11 cellular contexts compared by ENCODE assay signal in the genomic region with DNA sequence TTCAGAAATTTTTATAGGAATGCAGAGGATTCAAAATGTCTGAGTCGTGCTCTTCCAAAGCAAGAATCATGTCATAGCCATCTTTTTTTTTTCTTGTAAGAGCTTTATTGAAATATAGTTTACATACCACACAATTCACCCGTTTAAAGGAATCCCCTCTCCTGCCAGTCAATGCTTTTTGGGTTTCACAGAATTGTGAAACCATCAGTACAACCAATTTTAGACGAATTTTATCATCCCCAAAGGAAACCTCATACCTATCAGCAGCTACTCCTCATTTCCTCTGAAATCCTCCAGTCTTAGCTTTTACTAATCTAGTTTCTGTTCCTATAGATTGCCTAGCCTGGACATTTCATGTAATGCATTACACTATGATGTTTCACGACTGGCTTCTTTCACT. TPM values are rescaled to one million over a fixed set of nuclear protein-coding genes. Genes with fewer than 3 reads are reported as not detected.
A peak's percentile ranks its signal among the peaks of the same experiment; 100 is the strongest.
DNase-seq lines count a peak whose midpoint lies in the region; ATAC-seq and TF ChIP-seq lines count a peak whose summit lies in the region.
"Had no signal": no experiment of that assay in that cellular context is flagged by ENCODE, and none has a peak within 500 bp of the region (broad histone marks: within the 10 kb centered on the region; RNA-seq: fewer than 3 reads in every experiment).

No MANE protein-coding gene starts in this region.

- no peak for DNase-seq in activated naive CD4-positive, alpha-beta T cell (lab: John Stamatoyannopoulos, UW)
- no peak for DNase-seq in SK-N-SH
- DNase-seq in activated naive CD8-positive, alpha-beta T cell treated with anti-CD3 and anti-CD28 coated beads, Interleukin-2, amount 50 U/mL, for 24 hours = no peak
- no peak for DNase-seq in stimulated activated CD8-positive, alpha-beta memory T cell treated with anti-CD3 and anti-CD28 coated beads, Interleukin-4, amount 100 ng/mL, for 48 hours
- no peak for DNase-seq in WERI-Rb-1
- DNase-seq: dorsolateral prefrontal cortex had no signal

- no peaks in the 10 kb centered on the region for H3K79me2 ChIP-seq in SK-N-SH (ENCODE audit: insufficient read depth)

- no peaks in the 10 kb centered on the region for H3F3A ChIP-seq in SK-N-SH (replicated peaks; ENCODE audit: insufficient read depth)

- peaks cover 0 to 4% of the 10 kb centered on the region in 2 experiments; a peak in 2 of 4 replicates for H3K4me1 ChIP-seq in SK-N-SH (ENCODE audit: control insufficient read depth in 1 of 2, insufficient read depth in 2 of 2, low read depth in 1 of 2, low read length in 1 of 2)

- H3K27ac Mint-ChIP-seq in activated naive CD4-positive, alpha-beta T cell treated with anti-CD3 and anti-CD28 coated beads, Interleukin-2, amount 50 U/mL, for 24 hours = peak overlapping the region; percentile 95
- peak overlapping the region; percentile 75 for H3K27ac Mint-ChIP-seq in activated naive CD8-positive, alpha-beta T cell treated with anti-CD3 and anti-CD28 coated beads, Interleukin-2, amount 50 U/mL, for 24 hours
- H3K27ac Mint-ChIP-seq in stimulated activated naive CD8-positive, alpha-beta T cell treated with anti-CD3 and anti-CD28 coated beads, Interleukin-15, Interleukin-2, amounts not matched to agents 100 ng/mL and 50 ng/mL, for 24 hours = peak overlapping the region; percentile 83
- H3K27ac Mint-ChIP-seq: GM23338; stimulated activated memory B cell treated with anti-CD40 and anti-IgM and Interleukin-4, amounts not matched to agents 10 μg/mL and 1 μg/mL and 100 μg/mL, for 72 hours had no signal

- TF ChIP-seq EP300 in SK-N-SH (IDR thresholded peaks at IDR 0.05; ENCODE audit: borderline replicate concordance in 1 of 2, low read depth in 1 of 2, low read length in 1 of 2) = no peak

- peak overlapping the region in 1 of 2 experiments; percentile 68; a peak in 3 of 4 replicates for H3K27ac ChIP-seq in SK-N-SH (ENCODE audit: low read depth in 2 of 2, low read length in 1 of 2)
- no peak overlapping the region for H3K27ac ChIP-seq in WERI-Rb-1
- H3K27ac ChIP-seq: dorsolateral prefrontal cortex had no signal

- WGBS in SK-N-SH (ENCODE audit: low lambda C conversion rate) = 30% methylated on average over 4 of the region's 4 CpGs

- H3K27me3 Mint-ChIP-seq in activated naive CD4-positive, alpha-beta T cell treated with anti-CD3 and anti-CD28 coated beads, Interleukin-2, amount 50 U/mL, for 24 hours = no peaks in the 10 kb centered on the region
- no peaks in the 10 kb centered on the region for H3K27me3 Mint-ChIP-seq in activated naive CD8-positive, alpha-beta T cell treated with anti-CD3 and anti-CD28 coated beads, Interleukin-2, amount 50 U/mL, for 24 hours
- no peaks in the 10 kb centered on the region for H3K27me3 Mint-ChIP-seq in stimulated activated naive CD8-positive, alpha-beta T cell treated with anti-CD3 and anti-CD28 coated beads, Interleukin-15, Interleukin-2, amounts not matched to agents 100 ng/mL and 50 ng/mL, for 24 hours

- no peaks in the 10 kb centered on the region for H3K36me3 Mint-ChIP-seq in activated naive CD4-positive, alpha-beta T cell treated with anti-CD3 and anti-CD28 coated beads, Interleukin-2, amount 50 U/mL, for 24 hours
- no peaks in the 10 kb centered on the region for H3K36me3 Mint-ChIP-seq in activated naive CD8-positive, alpha-beta T cell treated with anti-CD3 and anti-CD28 coated beads, Interleukin-2, amount 50 U/mL, for 24 hours (ENCODE audit: low read depth)
- H3K36me3 Mint-ChIP-seq in stimulated activated naive CD8-positive, alpha-beta T cell treated with anti-CD3 and anti-CD28 coated beads, Interleukin-15, Interleukin-2, amounts not matched to agents 100 ng/mL and 50 ng/mL, for 24 hours (ENCODE audit: low read depth) = no peaks in the 10 kb centered on the region
- H3K36me3 Mint-ChIP-seq: stimulated activated memory B cell treated with anti-CD40 and anti-IgM and Interleukin-4, amounts not matched to agents 10 μg/mL and 1 μg/mL and 100 μg/mL, for 72 hours had no signal

- CTCF ChIA-PET in SK-N-SH (lab: Yijun Ruan, JAX) = interaction anchor here (1.4 kb wide), 1 partner anchor 57 kb away, joined by 3 read pairs; no protein-coding TSS in a partner anchor

- H3K27me3 ChIP-seq in SK-N-SH (ENCODE audit: insufficient read depth) = no peaks in the 10 kb centered on the region
- H3K27me3 ChIP-seq in WERI-Rb-1 (ENCODE audit: insufficient read depth, low read depth, severe bottlenecking) = no peaks in the 10 kb centered on the region
- H3K27me3 ChIP-seq: dorsolateral prefrontal cortex had no signal

- no peak overlapping the region for H3K9ac ChIP-seq in SK-N-SH

- no peak overlapping the region for H3K4me2 ChIP-seq in SK-N-SH
- H3K4me2 ChIP-seq: GM23338 had no signal

- no peaks in the 10 kb centered on the region for H4K20me1 ChIP-seq in SK-N-SH (ENCODE audit: insufficient read depth)

- peak; percentile 16 for ATAC-seq in activated naive CD8-positive, alpha-beta T cell treated with anti-CD3 and anti-CD28 coated beads, Interleukin-2, amount 50 U/mL, for 24 hours
- no peak for ATAC-seq in HG03520 (IDR thresholded peaks at IDR 0.05; ENCODE audit: unreplicated experiment)
- ATAC-seq: GM23338; stimulated activated memory B cell treated with anti-CD40 and anti-IgM and Interleukin-4, amounts not matched to agents 10 μg/mL and 1 μg/mL and 100 μg/mL, for 72 hours had no signal

- H3K36me3 ChIP-seq in SK-N-SH (replicated peaks in 1 of 2; ENCODE audit: control insufficient read depth in 1 of 2, insufficient read depth in 2 of 2, low read length in 1 of 2) = no peaks in the 10 kb centered on the region
- no peaks in the 10 kb centered on the region for H3K36me3 ChIP-seq in WERI-Rb-1

- no peaks in the 10 kb centered on the region for H3K9me2 ChIP-seq in SK-N-SH

- H3K4me3 Mint-ChIP-seq in activated naive CD4-positive, alpha-beta T cell treated with anti-CD3 and anti-CD28 coated beads, Interleukin-2, amount 50 U/mL, for 24 hours = peak overlapping the region; percentile 45
- H3K4me3 Mint-ChIP-seq in activated naive CD8-positive, alpha-beta T cell treated with anti-CD3 and anti-CD28 coated beads, Interleukin-2, amount 50 U/mL, for 24 hours = peak overlapping the region; percentile 41
- H3K4me3 Mint-ChIP-seq in stimulated activated naive CD8-positive, alpha-beta T cell treated with anti-CD3 and anti-CD28 coated beads, Interleukin-15, Interleukin-2, amounts not matched to agents 100 ng/mL and 50 ng/mL, for 24 hours = peak overlapping the region; percentile 36
- H3K4me3 Mint-ChIP-seq: GM23338; stimulated activated memory B cell treated with anti-CD40 and anti-IgM and Interleukin-4, amounts not matched to agents 10 μg/mL and 1 μg/mL and 100 μg/mL, for 72 hours had no signal

- H3K9me3 ChIP-seq in SK-N-SH = no peaks in the 10 kb centered on the region
- H3K9me3 ChIP-seq in WERI-Rb-1 (ENCODE audit: severe bottlenecking) = peaks cover under 1% of the 10 kb centered on the region

- peak overlapping the region; percentile 15 for H2AFZ ChIP-seq in SK-N-SH (ENCODE audit: low read depth)
- H2AFZ ChIP-seq: GM23338 had no signal

- H3K4me3 ChIP-seq in SK-N-SH (ENCODE audit: low read depth in 2 of 2, low read length in 1 of 2) (no peak overlapping the region), WERI-Rb-1 (ENCODE audit: low read depth, low read length) (no peak overlapping the region)
- H3K4me3 ChIP-seq: dorsolateral prefrontal cortex, GM23338 had no signal

- H3K9me3 Mint-ChIP-seq in activated naive CD4-positive, alpha-beta T cell treated with anti-CD3 and anti-CD28 coated beads, Interleukin-2, amount 50 U/mL, for 24 hours = no peaks in the 10 kb centered on the region
- peaks cover 3% of the 10 kb centered on the region for H3K9me3 Mint-ChIP-seq in activated naive CD8-positive, alpha-beta T cell treated with anti-CD3 and anti-CD28 coated beads, Interleukin-2, amount 50 U/mL, for 24 hours
- H3K9me3 Mint-ChIP-seq in stimulated activated naive CD8-positive, alpha-beta T cell treated with anti-CD3 and anti-CD28 coated beads, Interleukin-15, Interleukin-2, amounts not matched to agents 100 ng/mL and 50 ng/mL, for 24 hours = no peaks in the 10 kb centered on the region
- H3K9me3 Mint-ChIP-seq: stimulated activated memory B cell treated with anti-CD40 and anti-IgM and Interleukin-4, amounts not matched to agents 10 μg/mL and 1 μg/mL and 100 μg/mL, for 72 hours had no signal

- H3K4me1 Mint-ChIP-seq in activated naive CD4-positive, alpha-beta T cell treated with anti-CD3 and anti-CD28 coated beads, Interleukin-2, amount 50 U/mL, for 24 hours = peaks cover 54% of the 10 kb centered on the region
- peaks cover 56% of the 10 kb centered on the region for H3K4me1 Mint-ChIP-seq in activated naive CD8-positive, alpha-beta T cell treated with anti-CD3 and anti-CD28 coated beads, Interleukin-2, amount 50 U/mL, for 24 hours
- H3K4me1 Mint-ChIP-seq in stimulated activated naive CD8-positive, alpha-beta T cell treated with anti-CD3 and anti-CD28 coated beads, Interleukin-15, Interleukin-2, amounts not matched to agents 100 ng/mL and 50 ng/mL, for 24 hours (ENCODE audit: low read depth) = peaks cover 57% of the 10 kb centered on the region

- no peak for TF ChIP-seq RAD21 in SK-N-SH (IDR thresholded peaks at IDR 0.05; ENCODE audit: low read length)

- TF ChIP-seq CTCF in SK-N-SH (IDR thresholded peaks at IDR 0.05) (no peak), WERI-Rb-1 (IDR thresholded peaks at IDR 0.05; ENCODE audit: low read depth, low read length) (no peak)

- POLR2A ChIA-PET in SK-N-SH (lab: Yijun Ruan, JAX) = no interaction called here

TF ChIP-seq in SK-N-SH, 30 proteins besides CTCF, POLR2A, EP300 and RAD21 (continues in another document):
- TF ChIP-seq JUND (IDR thresholded peaks at IDR 0.05) (no peak), RXRA (IDR thresholded peaks at IDR 0.05; ENCODE audit: borderline replicate concordance, low read depth) (no peak), RFX5 (IDR thresholded peaks at IDR 0.05; ENCODE audit: low read length) (no peak), MXI1 (IDR thresholded peaks at IDR 0.05; ENCODE audit: low read depth, low read length) (no peak)

RNA-seq across cellular contexts. Expression of gene ADIPOQ, which starts 39.6 kb away (rescaled TPM):
- polyA plus RNA-seq in SK-N-SH (2012; rRNA removed) = not detected in 2 replicates
- not detected in 2 replicates for polyA plus RNA-seq in SK-N-SH (2012; cell fraction: cytosol; rRNA removed)
- not detected in 2 replicates for polyA plus RNA-seq in SK-N-SH (2012; cell fraction: nucleus; rRNA removed)
- polyA plus RNA-seq: GM23338 had no signal

RNA-seq across cellular contexts. Expression of gene ST6GAL1, which starts 48.2 kb away (rescaled TPM):
- 3.9 and 5.1 TPM in 2 replicates for polyA plus RNA-seq in SK-N-SH (2012; rRNA removed)
- 3.6 and 4.5 TPM in 2 replicates for polyA plus RNA-seq in SK-N-SH (2012; cell fraction: cytosol; rRNA removed)
- 4.8 and 6.4 TPM in 2 replicates for polyA plus RNA-seq in SK-N-SH (2012; cell fraction: nucleus; rRNA removed)
